ENCODE assay signal across 1 cellular context in the genomic region with DNA sequence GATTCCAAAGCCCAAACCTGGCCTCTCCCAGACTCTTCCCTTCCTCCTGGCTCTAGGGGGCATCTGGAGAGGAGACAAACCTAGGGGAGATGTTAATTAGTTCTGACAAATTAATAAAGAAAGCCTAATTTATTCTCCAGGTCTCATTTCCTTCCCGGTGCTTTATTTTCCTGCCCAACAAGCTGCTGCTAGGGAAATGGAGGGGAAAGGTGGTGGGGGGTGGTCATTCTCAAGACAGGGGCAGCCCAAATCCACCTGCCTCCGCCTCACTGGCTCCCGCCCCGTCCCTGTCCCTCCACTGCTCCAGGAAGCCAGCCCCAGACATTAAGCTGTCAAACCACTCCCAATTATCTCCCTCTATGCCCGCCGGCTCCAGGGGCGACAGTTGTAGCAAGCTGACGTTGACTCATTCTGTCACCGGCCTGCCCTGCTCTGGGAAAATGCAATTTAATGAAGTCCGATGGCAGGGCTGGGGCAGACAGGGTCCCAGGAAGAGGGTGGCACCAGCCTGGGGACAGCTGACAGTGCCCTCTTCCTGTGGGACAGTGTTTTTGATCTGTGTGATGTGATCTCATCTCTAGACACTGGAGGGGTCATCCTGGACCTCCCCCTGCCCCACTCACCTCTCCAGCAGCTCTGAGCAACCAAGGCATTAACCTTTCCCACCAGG.
TF ChIP-seq lines count a peak whose summit lies in the region.

No MANE protein-coding gene starts in this region.

TF ChIP-seq in H1, 55 proteins besides CTCF, POLR2A, EP300 and RAD21:
- no peak for TF ChIP-seq TAF7 (optimal IDR thresholded peaks at IDR 0.05; ENCODE audit: borderline replicate concordance, low read depth, low read length)
- TF ChIP-seq POLR2AphosphoS5 (IDR thresholded peaks at IDR 0.05; ENCODE audit: low read depth, low read length) = no peak
- no peak for TF ChIP-seq HDAC6 (IDR thresholded peaks at IDR 0.05; ENCODE audit: low read depth, low read length)
- no peak for TF ChIP-seq BRCA1 (IDR thresholded peaks at IDR 0.05; ENCODE audit: low read depth, low read length)
- TF ChIP-seq TBP (IDR thresholded peaks at IDR 0.05; ENCODE audit: low read depth, low read length) = no peak
- TF ChIP-seq CHD1 (IDR thresholded peaks at IDR 0.05; ENCODE audit: low read depth, low read length) = no peak
- TF ChIP-seq, protein P1, sequence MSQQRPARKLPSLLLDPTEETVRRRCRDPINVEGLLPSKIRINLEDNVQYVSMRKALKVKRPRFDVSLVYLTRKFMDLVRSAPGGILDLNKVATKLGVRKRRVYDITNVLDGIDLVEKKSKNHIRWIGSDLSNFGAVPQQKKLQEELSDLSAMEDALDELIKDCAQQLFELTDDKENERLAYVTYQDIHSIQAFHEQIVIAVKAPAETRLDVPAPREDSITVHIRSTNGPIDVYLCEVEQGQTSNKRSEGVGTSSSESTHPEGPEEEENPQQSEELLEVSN (IDR thresholded peaks at IDR 0.05) = no peak
- TF ChIP-seq RFX5 (IDR thresholded peaks at IDR 0.05; ENCODE audit: borderline replicate concordance, low read depth, low read length) = no peak
- no peak for TF ChIP-seq TAF1 (IDR thresholded peaks at IDR 0.05; ENCODE audit: low read depth, low read length)
- no peak for TF ChIP-seq FOSL1 (IDR thresholded peaks at IDR 0.05; ENCODE audit: insufficient read depth, low read depth, low read length)
- TF ChIP-seq JUN (IDR thresholded peaks at IDR 0.05; ENCODE audit: low read depth, low read length) = no peak
